Comparison of ENCODE assay signal across 27 cellular contexts in the genomic region with DNA sequence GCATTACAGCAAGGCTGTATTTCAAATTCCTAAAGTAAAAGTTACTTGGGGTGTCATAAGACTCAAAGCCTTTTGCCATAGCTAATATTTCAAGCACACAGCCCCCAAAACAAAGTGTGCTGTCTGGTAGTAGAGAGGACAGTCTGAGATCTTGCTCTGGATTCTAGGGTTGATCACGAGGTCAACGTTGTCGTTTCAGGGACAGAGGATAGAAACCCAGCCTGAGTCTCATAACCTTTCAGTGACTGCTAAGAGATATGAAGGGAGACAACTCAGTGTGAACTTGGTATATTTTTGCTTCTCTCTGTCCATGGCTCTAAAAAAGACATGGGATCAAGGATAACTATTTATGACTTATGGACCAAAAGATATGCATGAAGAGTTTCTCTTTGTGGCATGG. TPM values are rescaled to one million over a fixed set of nuclear protein-coding genes. Genes with fewer than 3 reads are reported as not detected.
DNase-seq lines count a peak whose midpoint lies in the region; ATAC-seq and TF ChIP-seq lines count a peak whose summit lies in the region.
"Had no signal": no experiment of that assay in that cellular context is flagged by ENCODE, and none has a peak within 500 bp of the region (broad histone marks: within the 10 kb centered on the region; RNA-seq: fewer than 3 reads in every experiment).

No MANE protein-coding gene starts in this region.

- no peaks in the 10 kb centered on the region for H3K9me2 ChIP-seq in MM.1S (replicated peaks; ENCODE audit: insufficient read depth, low read length)

- H3K36me3 Mint-ChIP-seq in neural progenitor cell, result no peaks in the 10 kb centered on the region
- H3K36me3 Mint-ChIP-seq: CD14-positive monocyte; CD4-positive, alpha-beta memory T cell; CD4-positive, CD25-positive, alpha-beta regulatory T cell; CD8-positive, alpha-beta memory T cell had no signal

- no peak overlapping the region for H3K27ac Mint-ChIP-seq in neural progenitor cell
- H3K27ac Mint-ChIP-seq: CD14-positive monocyte; CD4-positive, alpha-beta memory T cell; CD4-positive, CD25-positive, alpha-beta regulatory T cell; CD8-positive, alpha-beta memory T cell had no signal

- intact Hi-C loops in upper lobe of right lung (cut with DNase I), result no loop called here

- H3K9me3 ChIP-seq in MM.1S (replicated peaks; ENCODE audit: insufficient read depth, low read length) (no peaks in the 10 kb centered on the region), OCI-LY3 (ENCODE audit: insufficient read depth, low read length) (no peaks in the 10 kb centered on the region; the same call in 1 of the 2 replicates), neural progenitor cell (ENCODE audit: low read depth) (no peaks in the 10 kb centered on the region), upper lobe of right lung (no peaks in the 10 kb centered on the region)
- H3K9me3 ChIP-seq: BE2C, BLaER1 had no signal

- H3K4me3 ChIP-seq in MM.1S (ENCODE audit: low read length), result peak overlapping the region; percentile 24; the same call in 1 of the 2 replicates
- no peak overlapping the region for H3K4me3 ChIP-seq in OCI-LY3 (ENCODE audit: low read length)
- no peak overlapping the region for H3K4me3 ChIP-seq in neural progenitor cell
- no peak overlapping the region for H3K4me3 ChIP-seq in upper lobe of right lung
- H3K4me3 ChIP-seq: BLaER1, GM12878 had no signal

- H3K4me1 ChIP-seq in MM.1S (ENCODE audit: low read length), result peaks cover 23% of the 10 kb centered on the region
- H3K4me1 ChIP-seq in OCI-LY3 (ENCODE audit: low read length), result peaks cover 56% of the 10 kb centered on the region
- H3K4me1 ChIP-seq in neural progenitor cell, result no peaks in the 10 kb centered on the region
- no peaks in the 10 kb centered on the region for H3K4me1 ChIP-seq in upper lobe of right lung
- H3K4me1 ChIP-seq: BE2C, BLaER1 had no signal

- no peaks in the 10 kb centered on the region for H3K27me3 Mint-ChIP-seq in neural progenitor cell (ENCODE audit: insufficient read depth, low read depth)

- H3K79me2 ChIP-seq in MM.1S (ENCODE audit: low read length) (no peaks in the 10 kb centered on the region), OCI-LY3 (ENCODE audit: low read length) (no peaks in the 10 kb centered on the region), neural progenitor cell (ENCODE audit: low read depth) (no peaks in the 10 kb centered on the region)

- TF ChIP-seq CTCF in MM.1S (IDR thresholded peaks at IDR 0.05; ENCODE audit: low read length), result no peak
- TF ChIP-seq CTCF in OCI-LY3 (IDR thresholded peaks at IDR 0.05; ENCODE audit: low read depth, low read length), result no peak
- no peak for TF ChIP-seq CTCF in neural progenitor cell (IDR thresholded peaks at IDR 0.05)
- TF ChIP-seq CTCF in upper lobe of right lung (IDR thresholded peaks at IDR 0.05), result no peak

- H3F3A ChIP-seq in MM.1S (ENCODE audit: insufficient read depth, low read length), result peaks cover 18% of the 10 kb centered on the region
- H3F3A ChIP-seq in neural progenitor cell (ENCODE audit: low read depth), result no peaks in the 10 kb centered on the region

- H2AFZ ChIP-seq in MM.1S (ENCODE audit: low read length) (no peak overlapping the region), OCI-LY3 (ENCODE audit: low read depth, low read length) (no peak overlapping the region), neural progenitor cell (replicated peaks) (peak overlapping the region; percentile 57)

- no peaks in the 10 kb centered on the region for H3K9me3 Mint-ChIP-seq in neural progenitor cell
- H3K9me3 Mint-ChIP-seq: CD4-positive, CD25-positive, alpha-beta regulatory T cell; CD8-positive, alpha-beta memory T cell had no signal

- no peak for ATAC-seq in HG03571 (IDR thresholded peaks at IDR 0.05; ENCODE audit: unreplicated experiment)
- ATAC-seq in upper lobe of right lung, result no peak
- ATAC-seq: GM12878 had no signal

- DNase-seq in MM.1S (peak; percentile 43), neural progenitor cell (ENCODE audit: low spot score) (no peak), ecto neural progenitor cell (ENCODE audit: low spot score) (no peak), upper lobe of right lung (no peak)
- DNase-seq: 8988T; ACHN; BE2C; C1 segment of cervical spinal cord; CD4-positive, alpha-beta memory T cell; CD4-positive, CD25-positive, alpha-beta regulatory T cell; CD8-positive, alpha-beta memory T cell; COR-L47; DMS 273 treated with DMSO at 0.1 percent for 48 hours; DMS153; DMS53; DMS79; DND-41; EL; GDM1 had no signal

- H3K27ac ChIP-seq in MM.1S (ENCODE audit: low read length) (peak overlapping the region; percentile 18; the same call in 1 of the 2 replicates), OCI-LY3 (ENCODE audit: low read length) (no peak overlapping the region), neural progenitor cell (no peak overlapping the region), upper lobe of right lung (no peak overlapping the region)
- H3K27ac ChIP-seq: BLaER1 had no signal

- H4K20me1 ChIP-seq in MM.1S (ENCODE audit: insufficient read depth, low read length) (no peaks in the 10 kb centered on the region), OCI-LY3 (ENCODE audit: insufficient read depth, low read length) (no peaks in the 10 kb centered on the region), neural progenitor cell (ENCODE audit: low read depth) (no peaks in the 10 kb centered on the region)
- H4K20me1 ChIP-seq: BLaER1 had no signal

- H3K36me3 ChIP-seq in MM.1S (replicated peaks; ENCODE audit: insufficient read depth, low read length) (no peaks in the 10 kb centered on the region), OCI-LY3 (replicated peaks; ENCODE audit: low read depth, low read length) (no peaks in the 10 kb centered on the region), neural progenitor cell (no peaks in the 10 kb centered on the region), upper lobe of right lung (no peaks in the 10 kb centered on the region)
- H3K36me3 ChIP-seq: BE2C, BLaER1 had no signal

- H3K27me3 ChIP-seq in MM.1S (replicated peaks; ENCODE audit: insufficient read depth, low read length) (no peaks in the 10 kb centered on the region), OCI-LY3 (ENCODE audit: low read depth, low read length) (peaks cover 26% of the 10 kb centered on the region), neural progenitor cell (no peaks in the 10 kb centered on the region), upper lobe of right lung (peaks cover under 1% of the 10 kb centered on the region)
- H3K27me3 ChIP-seq: BLaER1 had no signal

- no peak overlapping the region for H3K4me3 Mint-ChIP-seq in neural progenitor cell
- H3K4me3 Mint-ChIP-seq: CD14-positive monocyte; CD4-positive, alpha-beta memory T cell; CD4-positive, CD25-positive, alpha-beta regulatory T cell; CD8-positive, alpha-beta memory T cell had no signal

- peak overlapping the region; percentile 71; the same call in 1 of the 2 replicates for H3K4me2 ChIP-seq in MM.1S (ENCODE audit: low read depth, low read length)
- H3K4me2 ChIP-seq in OCI-LY3 (ENCODE audit: low read length), result peak overlapping the region; percentile 20
- H3K4me2 ChIP-seq in neural progenitor cell, result no peak overlapping the region
- H3K4me2 ChIP-seq: BLaER1 had no signal

- H3K4me1 Mint-ChIP-seq in neural progenitor cell, result peaks cover 2% of the 10 kb centered on the region
- H3K4me1 Mint-ChIP-seq: CD4-positive, CD25-positive, alpha-beta regulatory T cell had no signal

- H3K9ac ChIP-seq in MM.1S (ENCODE audit: low read length) (no peak overlapping the region), OCI-LY3 (ENCODE audit: low read length) (no peak overlapping the region), neural progenitor cell (no peak overlapping the region)
- H3K9ac ChIP-seq: BLaER1 had no signal

RNA-seq across cellular contexts. Expression of gene MINDY4B, which starts 25.6 kb away (rescaled TPM):
- total RNA-seq in neural progenitor cell (ENCODE audit: low replicate concordance) (not detected in 2 replicates), upper lobe of right lung (not detected)
- total RNA-seq: A673; CD4-positive, alpha-beta memory T cell; CD4-positive, CD25-positive, alpha-beta regulatory T cell; CD8-positive, alpha-beta memory T cell; Daoy; G401; GM12878 had no signal

RNA-seq across cellular contexts. Expression of gene CLRN1, which starts 41.7 kb away (rescaled TPM):
- total RNA-seq in neural progenitor cell (ENCODE audit: low replicate concordance) (not detected in 2 replicates), upper lobe of right lung (not detected)
- total RNA-seq: A673; CD4-positive, alpha-beta memory T cell; CD4-positive, CD25-positive, alpha-beta regulatory T cell; CD8-positive, alpha-beta memory T cell; Daoy; G401; GM12878 had no signal
